ENCODE assay signal across 9 cellular contexts in the genomic region with DNA sequence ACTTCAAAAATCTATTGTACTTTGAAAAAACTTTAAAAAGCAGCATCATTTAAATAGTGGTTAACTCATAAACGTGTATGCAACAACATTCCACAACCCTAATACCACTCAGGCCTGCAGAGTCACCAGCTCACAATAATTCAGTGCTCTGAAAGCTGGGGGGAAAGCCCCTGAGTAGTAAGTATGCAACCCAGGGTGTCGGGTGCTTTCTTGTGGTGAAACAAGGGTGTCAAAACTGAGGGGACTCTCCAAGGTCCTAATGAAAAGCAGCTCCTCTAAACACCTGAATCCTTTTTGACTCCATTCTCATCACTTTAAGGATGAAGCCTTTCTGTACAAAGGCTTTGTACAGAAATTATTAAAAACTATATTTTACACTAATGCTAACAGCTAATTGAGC. TPM values are rescaled to one million over a fixed set of nuclear protein-coding genes. Genes with fewer than 3 reads are reported as not detected.
DNase-seq lines count a peak whose midpoint lies in the region; ATAC-seq and TF ChIP-seq lines count a peak whose summit lies in the region.
"Had no signal": no experiment of that assay in that cellular context is flagged by ENCODE, and none has a peak within 500 bp of the region (broad histone marks: within the 10 kb centered on the region; RNA-seq: fewer than 3 reads in every experiment).

No MANE protein-coding gene starts in this region.

- no peaks in the 10 kb centered on the region for H3K27me3 Mint-ChIP-seq in CD8-positive, alpha-beta T cell (ENCODE audit: low read depth)

- no peaks in the 10 kb centered on the region for H3K9me3 Mint-ChIP-seq in CD8-positive, alpha-beta T cell

- BruUV-seq in mammary epithelial cell (replicated peaks; lab: Mats Ljungman, UMichigan) = no TSS peak

- intact Hi-C loops in CD8-positive, alpha-beta T cell (cut with DNase I, micrococcal nuclease) = loop anchor here (1.0 to 5.0 kb wide), 3 partner anchors 34 to 40 kb away; partner anchors contain the start of genes FGFR1OP2 (in 2 of the 2), INTS13 (in 1 of the 2) and TM7SF3 (in 1 of the 2)
- intact Hi-C loops in mammary epithelial cell (cut with micrococcal nuclease) = no loop called here

- peaks cover 16% of the 10 kb centered on the region for H3K4me1 ChIP-seq in CD8-positive, alpha-beta T cell (ENCODE audit: insufficient read depth, low read length)
- peaks cover 1% of the 10 kb centered on the region for H3K4me1 ChIP-seq in mammary epithelial cell (ENCODE audit: insufficient read depth, low read length)

- 63% methylated on average over 2 of the region's 2 CpGs for WGBS in mammary epithelial cell (ENCODE audit: low coverage, missing lambda C conversion rate)

- no peak for TF ChIP-seq CTCF in CD8-positive, alpha-beta T cell (IDR thresholded peaks at IDR 0.05)
- no peak for TF ChIP-seq CTCF in mammary epithelial cell (conservative IDR thresholded peaks at IDR 0.05 in 1 of 2, IDR thresholded peaks at IDR 0.05 in 1 of 2; ENCODE audit: extremely low read depth in 1 of 2, insufficient read depth in 1 of 2, low read depth in 1 of 2, low read length in 2 of 2)

- H3K79me2 ChIP-seq in mammary epithelial cell (ENCODE audit: insufficient read depth, low read length) = peaks cover 18% of the 10 kb centered on the region

- no peaks in the 10 kb centered on the region for H4K20me1 ChIP-seq in mammary epithelial cell (ENCODE audit: insufficient read depth, low read length)
- H4K20me1 ChIP-seq: BLaER1 treated with 17β-estradiol and CSF1 and Interleukin-3, amounts not matched to agents 10 nM and 100 nM had no signal

- in situ Hi-C loops in mammary epithelial cell (cut with MboI; ENCODE audit: low sequenced_read_pairs in 2 of 2) = no loop called here

- CTCF ChIA-PET in CD8-positive, alpha-beta T cell (lab: Charles Lee) = interaction anchor here (0.9 to 1.7 kb wide), 3 partner anchors 9 to 86 kb away, joined by 3 to 5 read pairs (median 3); no protein-coding TSS in a partner anchor
- CTCF ChIA-PET in mammary epithelial cell (lab: Charles Lee; ENCODE audit: low non-redundant PET) = no interaction called here

- no peak overlapping the region for H3K4me3 ChIP-seq in CD8-positive, alpha-beta T cell (ENCODE audit: low read depth, low read length)
- H3K4me3 ChIP-seq in mammary epithelial cell (replicated peaks in 1 of 3; ENCODE audit: insufficient read depth in 1 of 3, low read depth in 2 of 3, low read length in 3 of 3) = no peak overlapping the region
- H3K4me3 ChIP-seq: BLaER1 treated with 17β-estradiol and CSF1 and Interleukin-3, amounts not matched to agents 10 nM and 100 nM had no signal

- H3K4me3 Mint-ChIP-seq in CD8-positive, alpha-beta T cell = peak overlapping the region; percentile 18

- H3K4me1 Mint-ChIP-seq in CD8-positive, alpha-beta T cell (ENCODE audit: low read depth) = peaks cover 17% of the 10 kb centered on the region

- H3K27me3 ChIP-seq in CD8-positive, alpha-beta T cell (ENCODE audit: insufficient read depth, low read length) = no peaks in the 10 kb centered on the region
- no peaks in the 10 kb centered on the region for H3K27me3 ChIP-seq in mammary epithelial cell (ENCODE audit: insufficient read depth, low read length)
- H3K27me3 ChIP-seq: BLaER1 treated with 17β-estradiol and CSF1 and Interleukin-3, amounts not matched to agents 10 nM and 100 nM had no signal

- no peak overlapping the region for H2AFZ ChIP-seq in mammary epithelial cell (ENCODE audit: low read depth, low read length)

- H3K27ac Mint-ChIP-seq in CD8-positive, alpha-beta T cell = peak overlapping the region; percentile 45

- no peak overlapping the region for H3K4me2 ChIP-seq in mammary epithelial cell (ENCODE audit: insufficient read depth, low read depth, low read length)
- H3K4me2 ChIP-seq: BLaER1 treated with 17β-estradiol and CSF1 and Interleukin-3, amounts not matched to agents 10 nM and 100 nM had no signal

- H3K36me3 ChIP-seq in CD8-positive, alpha-beta T cell (ENCODE audit: insufficient read depth, low read length) = no peaks in the 10 kb centered on the region
- H3K36me3 ChIP-seq in mammary epithelial cell (ENCODE audit: insufficient read depth, low read length) = peaks cover 49% of the 10 kb centered on the region

- peak; percentile 13 to 73 (median 40) for DNase-seq in CD8-positive, alpha-beta T cell
- DNase-seq in T follicular helper cell (ENCODE audit: low read depth) = peak; percentile 48
- DNase-seq in central memory CD4-positive, alpha-beta T cell = peak; percentile 66
- DNase-seq in NCI-H69 (lab: John Stamatoyannopoulos, UW) = no peak
- no peak for DNase-seq in mammary epithelial cell
- no peak for DNase-seq in inferior parietal cortex (ENCODE audit: extremely low spot score)
- DNase-seq in putamen (ENCODE audit: low spot score) = no peak

- no peaks in the 10 kb centered on the region for H3K9me3 ChIP-seq in CD8-positive, alpha-beta T cell (ENCODE audit: low read length)
- H3K9me3 ChIP-seq in mammary epithelial cell (replicated peaks; ENCODE audit: insufficient read depth, low read length) = no peaks in the 10 kb centered on the region
- H3K9me3 ChIP-seq: BLaER1 treated with 17β-estradiol and CSF1 and Interleukin-3, amounts not matched to agents 10 nM and 100 nM had no signal

- H3K9ac ChIP-seq in mammary epithelial cell (ENCODE audit: insufficient read depth, low read length) = no peak overlapping the region
- H3K9ac ChIP-seq: BLaER1 treated with 17β-estradiol and CSF1 and Interleukin-3, amounts not matched to agents 10 nM and 100 nM had no signal

- ATAC-seq in CD8-positive, alpha-beta T cell = peak; percentile 98
- peak; percentile 98 for ATAC-seq in GM21717 (IDR thresholded peaks at IDR 0.05; ENCODE audit: unreplicated experiment)

- dilution Hi-C loops in mammary epithelial cell (cut with HindIII; ENCODE audit: low sequenced_read_pairs) = no loop called here

- H3K36me3 Mint-ChIP-seq in CD8-positive, alpha-beta T cell = peaks cover 52% of the 10 kb centered on the region

- H3K27ac ChIP-seq in CD8-positive, alpha-beta T cell (ENCODE audit: low read depth, low read length) = no peak overlapping the region
- no peak overlapping the region for H3K27ac ChIP-seq in mammary epithelial cell (ENCODE audit: insufficient read depth, low read depth, low read length)
- H3K27ac ChIP-seq: BLaER1 treated with 17β-estradiol and CSF1 and Interleukin-3, amounts not matched to agents 10 nM and 100 nM had no signal

- POLR2A ChIA-PET in CD8-positive, alpha-beta T cell (lab: Charles Lee) = interaction anchor here (0.6 to 1.4 kb wide), 3 partner anchors 39 to 864 kb away, joined by 3 to 4 read pairs (median 4); no protein-coding TSS in a partner anchor

RNA-seq across cellular contexts. Expression of gene FGFR1OP2, which starts 33.7 kb away (rescaled TPM):
- total RNA-seq in CD8-positive, alpha-beta T cell = 10 to 100 TPM; 44.1 to 47.5 TPM
- 10 to 100 TPM; 25.7 to 33.3 TPM for total RNA-seq in mammary epithelial cell
- 15.7 TPM for polyA plus RNA-seq in mammary epithelial cell
- polyA minus RNA-seq in mammary epithelial cell = 28.0 TPM

RNA-seq across cellular contexts. Expression of gene INTS13, which starts 34.2 kb away (rescaled TPM):
- 10 to 100 TPM; 11.8 to 12.1 TPM for total RNA-seq in CD8-positive, alpha-beta T cell
- total RNA-seq in mammary epithelial cell = 10 to 100 TPM; 25.0 to 37.1 TPM
- polyA plus RNA-seq in mammary epithelial cell = 19.2 TPM
- 74.1 TPM for polyA minus RNA-seq in mammary epithelial cell

RNA-seq across cellular contexts. Expression of gene TM7SF3, which starts 42.2 kb away (rescaled TPM):
- 1 to 10 TPM; 5.8 to 7.2 TPM for total RNA-seq in CD8-positive, alpha-beta T cell
- 100 to 1,000 TPM; 182 to 298 TPM for total RNA-seq in mammary epithelial cell
- 279 TPM for polyA plus RNA-seq in mammary epithelial cell
- 752 TPM for polyA minus RNA-seq in mammary epithelial cell

RNA-seq across cellular contexts. Expression of gene MED21, which starts 50.4 kb away (rescaled TPM):
- 100 to 1,000 TPM; 102 to 109 TPM for total RNA-seq in CD8-positive, alpha-beta T cell
- total RNA-seq in mammary epithelial cell = 100 to 1,000 TPM in 1 of 2 donors, 10 to 100 TPM in 1; 81.0 to 120 TPM
- 55.8 TPM for polyA plus RNA-seq in mammary epithelial cell
- 39.1 TPM for polyA minus RNA-seq in mammary epithelial cell

Comparison
In these comparisons a context has a peak if more than half of its experiments do, and no peak if none do; other contexts are left out.
1. DNase-seq: peak in CD8-positive, alpha-beta T cell (7 of 7), T follicular helper cell (single experiment) and central memory CD4-positive, alpha-beta T cell (single experiment); none in NCI-H69 (single experiment), mammary epithelial cell (single experiment), inferior parietal cortex (single experiment) and putamen (single experiment).
2. RNA of gene TM7SF3, which starts 42.2 kb away (total RNA-seq): 182 to 298 TPM in mammary epithelial cell; 5.8 to 7.2 TPM in CD8-positive, alpha-beta T cell; every median in the first group is over 10 times any median in the second.